39 cellular contexts compared by ENCODE assay signal in the genomic region with DNA sequence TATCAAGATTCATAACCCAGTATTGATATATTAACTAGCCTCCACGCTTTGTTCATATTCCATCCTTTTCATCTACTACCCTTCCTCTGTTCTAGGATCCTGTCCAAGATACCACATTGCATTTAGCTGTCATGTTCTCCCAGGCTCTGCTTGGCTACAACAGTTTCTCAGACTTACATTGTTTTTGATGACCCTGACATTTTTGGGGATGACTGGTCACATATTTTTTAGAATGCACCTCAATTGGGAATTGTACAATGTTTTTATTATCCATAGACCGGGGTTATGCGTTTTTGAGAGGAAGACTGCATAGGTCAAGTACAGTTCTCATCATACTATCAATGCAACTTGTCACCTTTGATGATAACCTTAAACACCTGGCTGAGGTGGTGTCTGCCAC.
"Had no signal": no experiment of that assay in that cellular context is flagged by ENCODE, and none has a peak within 500 bp of the region (broad histone marks: within the 10 kb centered on the region; RNA-seq: fewer than 3 reads in every experiment).

No MANE protein-coding gene starts in this region.

- H3K27me3 Mint-ChIP-seq: activated naive CD4-positive, alpha-beta T cell treated with anti-CD3 and anti-CD28 coated beads, Interleukin-2, amount 10 ng/mL, durations not matched to agents 7 days and 5 days; activated naive CD4-positive, alpha-beta T cell treated with anti-CD3 and anti-CD28 coated beads, Interleukin-2, amount 50 U/mL, for 24 hours; activated naive CD8-positive, alpha-beta T cell; activated naive CD8-positive, alpha-beta T cell treated with anti-CD3 and anti-CD28 coated beads for 36 hours; activated naive CD8-positive, alpha-beta T cell treated with anti-CD3 and anti-CD28 coated beads, Interleukin-2, amount 10 ng/mL, durations not matched to agents 7 days and 5 days; activated naive CD8-positive, alpha-beta T cell treated with anti-CD3 and anti-CD28 coated beads, Interleukin-2, amount 50 U/mL, for 24 hours; activated T-cell treated with anti-CD3 and anti-CD28 coated beads, Interleukin-2, amount 50 U/mL, for 24 hours; activated T-helper 17 cell treated with anti-CD3 and anti-CD28 coated beads, Interleukin-2, amount 50 U/mL, for 72 hours; brain; central memory CD8-positive, alpha-beta T cell had no signal

- H3K36me3 ChIP-seq: adrenal gland, ascending aorta, brain microvascular endothelial cell, breast epithelium, cardiac muscle cell had no signal

- H3K9me3 ChIP-seq: adrenal gland, body of pancreas had no signal

- DNase-seq: activated effector memory CD4-positive, alpha-beta T cell treated with anti-CD3 and anti-CD28 coated beads, Interleukin-2, amount 50 U/mL, for 16 hours; activated effector memory CD4-positive, alpha-beta T cell treated with Interleukin-2 at 50 U/mL for 16 hours; activated gamma-delta T cell; activated gamma-delta T cell treated with Interleukin-2 at 50 U/mL for 16 hours; activated naive CD4-positive, alpha-beta T cell; activated naive CD4-positive, alpha-beta T cell treated with anti-CD3 and anti-CD28 coated beads for 36 hours; activated naive CD4-positive, alpha-beta T cell treated with anti-CD3 and anti-CD28 coated beads, Interleukin-2, amount 10 ng/mL, durations not matched to agents 7 days and 5 days; activated naive CD4-positive, alpha-beta T cell treated with anti-CD3 and anti-CD28 coated beads, Interleukin-2, amount 50 U/mL, for 16 hours; activated naive CD4-positive, alpha-beta T cell treated with Interleukin-2 at 50 U/mL for 16 hours; activated naive CD8-positive, alpha-beta T cell treated with anti-CD3 and anti-CD28 coated beads for 36 hours; activated naive CD8-positive, alpha-beta T cell treated with anti-CD3 and anti-CD28 coated beads, Interleukin-2, amount 10 ng/mL, durations not matched to agents 7 days and 5 days; activated naive CD8-positive, alpha-beta T cell treated with anti-CD3 and anti-CD28 coated beads, Interleukin-2, amount 50 U/mL, for 24 hours; activated T-cell treated with anti-CD3 and anti-CD28 coated beads, Interleukin-2, amount 50 U/mL, for 24 hours; activated T-cell treated with anti-CD3 and anti-CD28 coated beads, Interleukin-2, amount 50 U/mL, for 4 hours; activated T-cell treated with anti-CD3 and anti-CD28 coated beads, Interleukin-2, amount 50 U/mL, for 48 hours; activated T-cell treated with anti-CD3 and anti-CD28 coated beads, Interleukin-2, amount 50 U/mL, for 72 hours; adrenal gland; amniotic stem cell; amygdala; anterior cingulate cortex; aorta; body of pancreas; brain microvascular endothelial cell; caudate nucleus; central memory CD4-positive, alpha-beta T cell; cerebellar nuclear complex had no signal

- FAIRE-seq: astrocyte, bronchial epithelial cell had no signal

- H3K4me1 ChIP-seq: adrenal gland, ascending aorta, body of pancreas, breast epithelium had no signal

- ATAC-seq: activated naive CD4-positive, alpha-beta T cell treated with anti-CD3 and anti-CD28 coated beads, Interleukin-2, amount 50 U/mL, for 72 hours; activated naive CD8-positive, alpha-beta T cell treated with anti-CD3 and anti-CD28 coated beads, Interleukin-2, amount 50 U/mL, for 24 hours; activated T-cell treated with anti-CD3 and anti-CD28 coated beads, Interleukin-2, amount 50 U/mL, for 4 hours; activated T-cell treated with anti-CD3 and anti-CD28 coated beads, Interleukin-2, amount 50 U/mL, for 72 hours; activated T-helper 17 cell treated with anti-CD3 and anti-CD28 coated beads, Interleukin-2, amount 50 U/mL, for 72 hours; body of pancreas had no signal

- H3K4me3 Mint-ChIP-seq: activated naive CD4-positive, alpha-beta T cell treated with anti-CD3 and anti-CD28 coated beads for 36 hours; activated naive CD4-positive, alpha-beta T cell treated with anti-CD3 and anti-CD28 coated beads, Interleukin-2, amount 10 ng/mL, durations not matched to agents 7 days and 5 days; activated naive CD4-positive, alpha-beta T cell treated with anti-CD3 and anti-CD28 coated beads, Interleukin-2, amount 50 U/mL, for 24 hours; activated naive CD8-positive, alpha-beta T cell; activated naive CD8-positive, alpha-beta T cell treated with anti-CD3 and anti-CD28 coated beads for 36 hours; activated naive CD8-positive, alpha-beta T cell treated with anti-CD3 and anti-CD28 coated beads, Interleukin-2, amount 10 ng/mL, durations not matched to agents 7 days and 5 days; activated naive CD8-positive, alpha-beta T cell treated with anti-CD3 and anti-CD28 coated beads, Interleukin-2, amount 50 U/mL, for 24 hours; activated T-cell treated with anti-CD3 and anti-CD28 coated beads, Interleukin-2, amount 50 U/mL, for 24 hours; activated T-cell treated with anti-CD3 and anti-CD28 coated beads, Interleukin-2, amount 50 U/mL, for 4 hours; activated T-cell treated with anti-CD3 and anti-CD28 coated beads, Interleukin-2, amount 50 U/mL, for 72 hours; activated T-helper 1 cell treated with anti-CD3 and anti-CD28 coated beads, Interleukin-12 subunit alpha, Interleukin-12 subunit beta, Interleukin-2, Interleukin-4 antibody, amounts not matched to agents 30 ng/mL and 10 ng/mL and 1 ng/mL, durations not matched to agents 14 hours and 24 hours and 36 hours; activated T-helper 17 cell treated with anti-CD3 and anti-CD28 coated beads, Interleukin-2, amount 50 U/mL, for 72 hours; brain; central memory CD8-positive, alpha-beta T cell had no signal

- H3K36me3 Mint-ChIP-seq: activated naive CD4-positive, alpha-beta T cell treated with anti-CD3 and anti-CD28 coated beads, Interleukin-2, amount 10 ng/mL, durations not matched to agents 7 days and 5 days; activated naive CD4-positive, alpha-beta T cell treated with anti-CD3 and anti-CD28 coated beads, Interleukin-2, amount 50 U/mL, for 24 hours; activated naive CD4-positive, alpha-beta T cell treated with anti-CD3 and anti-CD28 coated beads, Interleukin-2, amount 50 U/mL, for 72 hours; activated naive CD8-positive, alpha-beta T cell; activated naive CD8-positive, alpha-beta T cell treated with anti-CD3 and anti-CD28 coated beads for 36 hours; activated naive CD8-positive, alpha-beta T cell treated with anti-CD3 and anti-CD28 coated beads, Interleukin-2, amount 10 ng/mL, durations not matched to agents 7 days and 5 days; brain had no signal

- H3K4me1 Mint-ChIP-seq: activated naive CD4-positive, alpha-beta T cell treated with anti-CD3 and anti-CD28 coated beads, Interleukin-2, amount 10 ng/mL, durations not matched to agents 7 days and 5 days; activated naive CD4-positive, alpha-beta T cell treated with anti-CD3 and anti-CD28 coated beads, Interleukin-2, amount 50 U/mL, for 24 hours; activated naive CD8-positive, alpha-beta T cell treated with anti-CD3 and anti-CD28 coated beads for 36 hours; activated naive CD8-positive, alpha-beta T cell treated with anti-CD3 and anti-CD28 coated beads, Interleukin-2, amount 10 ng/mL, durations not matched to agents 7 days and 5 days; activated naive CD8-positive, alpha-beta T cell treated with anti-CD3 and anti-CD28 coated beads, Interleukin-2, amount 50 U/mL, for 24 hours; activated T-helper 17 cell treated with anti-CD3 and anti-CD28 coated beads, Interleukin-2, amount 50 U/mL, for 72 hours; central memory CD8-positive, alpha-beta T cell had no signal

- H3K27ac ChIP-seq: adrenal gland, ascending aorta, body of pancreas, brain microvascular endothelial cell, breast epithelium, cardiac muscle cell had no signal

- H3K27ac Mint-ChIP-seq: activated naive CD4-positive, alpha-beta T cell treated with anti-CD3 and anti-CD28 coated beads for 36 hours; activated naive CD4-positive, alpha-beta T cell treated with anti-CD3 and anti-CD28 coated beads, Interleukin-2, amount 10 ng/mL, durations not matched to agents 7 days and 5 days; activated naive CD4-positive, alpha-beta T cell treated with anti-CD3 and anti-CD28 coated beads, Interleukin-2, amount 50 U/mL, for 24 hours; activated naive CD4-positive, alpha-beta T cell treated with anti-CD3 and anti-CD28 coated beads, Interleukin-2, amount 50 U/mL, for 72 hours; activated naive CD8-positive, alpha-beta T cell; activated naive CD8-positive, alpha-beta T cell treated with anti-CD3 and anti-CD28 coated beads for 36 hours; activated naive CD8-positive, alpha-beta T cell treated with anti-CD3 and anti-CD28 coated beads, Interleukin-2, amount 10 ng/mL, durations not matched to agents 7 days and 5 days; activated naive CD8-positive, alpha-beta T cell treated with anti-CD3 and anti-CD28 coated beads, Interleukin-2, amount 50 U/mL, for 24 hours; activated T-cell treated with anti-CD3 and anti-CD28 coated beads, Interleukin-2, amount 50 U/mL, for 24 hours; activated T-cell treated with anti-CD3 and anti-CD28 coated beads, Interleukin-2, amount 50 U/mL, for 72 hours; activated T-helper 1 cell treated with anti-CD3 and anti-CD28 coated beads, Interleukin-12 subunit alpha, Interleukin-12 subunit beta, Interleukin-2, Interleukin-4 antibody, amounts not matched to agents 30 ng/mL and 10 ng/mL and 1 ng/mL, durations not matched to agents 14 hours and 24 hours and 36 hours; activated T-helper 17 cell treated with anti-CD3 and anti-CD28 coated beads, Interleukin-2, amount 50 U/mL, for 72 hours; activated T-helper 2 cell treated with anti-CD3 and anti-CD28 coated beads, Interferon-gamma antibody, Interleukin-2, Interleukin-4, amounts not matched to agents 10 μg/mL and 5 μg/mL and 100 μg/mL, durations not matched to agents 14 hours and 24 hours and 36 hours had no signal

- H3K4me3 ChIP-seq: adrenal gland, ascending aorta, body of pancreas, breast epithelium, cardiac muscle cell had no signal

- H3K27me3 ChIP-seq: adrenal gland, ascending aorta, body of pancreas, brain microvascular endothelial cell, breast epithelium, cardiac muscle cell had no signal
